Comparison of ENCODE assay signal across 22 cellular contexts in the genomic region with DNA sequence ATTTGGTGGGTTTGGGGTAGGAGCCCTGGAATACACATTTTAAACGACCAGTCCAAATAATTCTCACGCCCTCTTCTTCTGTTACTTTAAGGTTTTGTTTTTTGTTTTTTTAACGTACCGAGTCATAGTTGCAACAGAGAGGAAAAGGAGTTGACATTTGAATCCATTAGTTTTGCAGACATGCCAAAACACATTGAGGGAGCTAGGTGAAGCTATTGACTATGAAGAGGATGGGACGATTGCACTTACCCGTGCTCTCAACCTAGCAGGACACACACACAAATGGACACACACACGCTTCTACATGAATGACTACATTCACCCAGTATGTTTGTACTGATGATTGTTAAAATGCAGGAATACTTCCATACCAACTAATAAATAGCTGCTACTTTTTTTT. TPM values are rescaled to one million over a fixed set of nuclear protein-coding genes. Genes with fewer than 3 reads are reported as not detected.
DNase-seq lines count a peak whose midpoint lies in the region; ATAC-seq, FAIRE-seq and TF ChIP-seq lines count a peak whose summit lies in the region.
"Had no signal": no experiment of that assay in that cellular context is flagged by ENCODE, and none has a peak within 500 bp of the region (broad histone marks: within the 10 kb centered on the region; RNA-seq: fewer than 3 reads in every experiment).

No MANE protein-coding gene starts in this region.

- no peaks in the 10 kb centered on the region for H3K79me2 ChIP-seq in GM23338 (replicated peaks; ENCODE audit: insufficient read depth)

- H3K36me3 Mint-ChIP-seq in GM23338 (ENCODE audit: low read depth) (no peaks in the 10 kb centered on the region), neural crest cell (ENCODE audit: low read depth) (no peaks in the 10 kb centered on the region)
- H3K36me3 Mint-ChIP-seq: CD4-positive, CD25-positive, alpha-beta regulatory T cell; CD8-positive, alpha-beta memory T cell had no signal

- intact Hi-C loops in sciatic nerve (cut with DNase I), result no loop called here

- no peak for DNase-seq in GM23338 (ENCODE audit: low spot score)
- DNase-seq in RWPE2 (ENCODE audit: low spot score), result no peak
- DNase-seq in bronchial epithelial cell (ENCODE audit: low read depth), result peak; percentile 77
- DNase-seq in neural crest cell (ENCODE audit: low read depth, low spot score), result no peak
- DNase-seq in sciatic nerve (ENCODE audit: low spot score), result no peak
- DNase-seq: ACHN; BE2C; C1 segment of cervical spinal cord; CD4-positive, CD25-positive, alpha-beta regulatory T cell; CD8-positive, alpha-beta memory T cell; COR-L47; DMS 273 treated with DMSO at 0.1 percent for 48 hours; DMS53; GDM1; GM23248; HCEC 1CT had no signal

- H3K9me2 ChIP-seq in GM23338 (ENCODE audit: insufficient read depth), result no peaks in the 10 kb centered on the region

- H3K27ac Mint-ChIP-seq in GM23338, result no peak overlapping the region
- peak overlapping the region; percentile 22 for H3K27ac Mint-ChIP-seq in neural crest cell (ENCODE audit: unreplicated experiment)
- H3K27ac Mint-ChIP-seq: CD4-positive, CD25-positive, alpha-beta regulatory T cell; CD8-positive, alpha-beta memory T cell had no signal

- H3K27me3 ChIP-seq in GM23338 (ENCODE audit: insufficient read depth) (no peaks in the 10 kb centered on the region), RWPE2 (ENCODE audit: insufficient read depth, poor library complexity, severe bottlenecking) (peaks cover 4% of the 10 kb centered on the region), bronchial epithelial cell (ENCODE audit: control insufficient read depth, insufficient read depth, low read length) (no peaks in the 10 kb centered on the region)
- H3K27me3 ChIP-seq: BE2C had no signal

- FAIRE-seq in bronchial epithelial cell (lab: Jason Lieb, UNC), result peak; percentile 23
- FAIRE-seq: A204.1, GM12892, GM18507, H54 had no signal

- no peak for ATAC-seq in GM23338
- 0 out of 3 replicates have a peak, but pooled peaks have one; percentile 36 for ATAC-seq in RWPE2 (ENCODE audit: low read depth)
- ATAC-seq in HG02938 (IDR thresholded peaks at IDR 0.05; ENCODE audit: unreplicated experiment), result no peak
- ATAC-seq in sciatic nerve, result no peak
- ATAC-seq in HG03521 (IDR thresholded peaks at IDR 0.05; ENCODE audit: unreplicated experiment), result no peak

- H3K4me3 Mint-ChIP-seq in GM23338, result no peak overlapping the region
- H3K4me3 Mint-ChIP-seq in neural crest cell, result no peak overlapping the region
- H3K4me3 Mint-ChIP-seq: CD4-positive, CD25-positive, alpha-beta regulatory T cell; CD8-positive, alpha-beta memory T cell had no signal

- H3K4me1 Mint-ChIP-seq in GM23338 (no peaks in the 10 kb centered on the region), neural crest cell (no peaks in the 10 kb centered on the region)
- H3K4me1 Mint-ChIP-seq: CD4-positive, CD25-positive, alpha-beta regulatory T cell; CD8-positive, alpha-beta memory T cell had no signal

- 0 out of 2 replicates have a peak overlapping the region, but pooled peaks have one; percentile 5 for H2AFZ ChIP-seq in GM23338
- H2AFZ ChIP-seq: GM23248 had no signal

- no peaks in the 10 kb centered on the region for H4K20me1 ChIP-seq in GM23338 (replicated peaks; ENCODE audit: insufficient read depth)

- TF ChIP-seq CTCF in GM23338 (conservative IDR thresholded peaks at IDR 0.05; ENCODE audit: low read depth in 2 of 2) (no peak), RWPE2 (IDR thresholded peaks at IDR 0.05; ENCODE audit: poor library complexity, severe bottlenecking) (no peak), bronchial epithelial cell (IDR thresholded peaks at IDR 0.05; ENCODE audit: insufficient read depth, low read length, severe bottlenecking) (no peak), neural crest cell (conservative IDR thresholded peaks at IDR 0.05) (no peak)

- H3K4me2 ChIP-seq in GM23338, result no peak overlapping the region

- H3K27ac ChIP-seq in GM23338 (ENCODE audit: low read depth) (no peak overlapping the region), RWPE2 (ENCODE audit: poor library complexity, severe bottlenecking) (no peak overlapping the region)
- H3K27ac ChIP-seq: GM23248 had no signal

- H3K9me3 Mint-ChIP-seq in GM23338 (no peaks in the 10 kb centered on the region), neural crest cell (no peaks in the 10 kb centered on the region)
- H3K9me3 Mint-ChIP-seq: CD4-positive, CD25-positive, alpha-beta regulatory T cell; CD8-positive, alpha-beta memory T cell had no signal

- H3K36me3 ChIP-seq in GM23338 (ENCODE audit: insufficient read depth), result no peaks in the 10 kb centered on the region
- no peaks in the 10 kb centered on the region for H3K36me3 ChIP-seq in RWPE2 (ENCODE audit: low read depth)
- no peaks in the 10 kb centered on the region for H3K36me3 ChIP-seq in bronchial epithelial cell (ENCODE audit: control insufficient read depth, insufficient read depth, low read length)
- H3K36me3 ChIP-seq: BE2C had no signal

- H3K4me3 ChIP-seq in GM23338 (no peak overlapping the region), RWPE2 (ENCODE audit: severe bottlenecking) (no peak overlapping the region), bronchial epithelial cell (ENCODE audit: low read depth, low read length) (no peak overlapping the region)
- H3K4me3 ChIP-seq: GM23248 had no signal

- peaks cover 3% of the 10 kb centered on the region for H3K27me3 Mint-ChIP-seq in GM23338 (ENCODE audit: insufficient read depth, low read depth, poor library complexity)
- H3K27me3 Mint-ChIP-seq in neural crest cell (ENCODE audit: low read depth), result no peaks in the 10 kb centered on the region

- H3K9me3 ChIP-seq in RWPE2 (ENCODE audit: severe bottlenecking), result no peaks in the 10 kb centered on the region
- H3K9me3 ChIP-seq: BE2C had no signal

- H3K4me1 ChIP-seq in GM23338 (ENCODE audit: insufficient read depth), result no peaks in the 10 kb centered on the region
- H3K4me1 ChIP-seq in RWPE2 (ENCODE audit: insufficient read depth, poor library complexity, severe bottlenecking), result no peaks in the 10 kb centered on the region
- H3K4me1 ChIP-seq: BE2C had no signal

- no peaks in the 10 kb centered on the region for H3F3A ChIP-seq in GM23338 (replicated peaks; ENCODE audit: low read depth)

TF ChIP-seq in GM23338, 12 proteins besides CTCF, POLR2A, EP300 and RAD21 (continues in another document):
- TF ChIP-seq EZH2 (IDR thresholded peaks at IDR 0.05; ENCODE audit: low read depth, unreplicated experiment) (no peak), POLR2AphosphoS5 (IDR thresholded peaks at IDR 0.05; ENCODE audit: low read depth) (no peak), STAT1 (IDR thresholded peaks at IDR 0.05; ENCODE audit: unreplicated experiment) (no peak), JUNB (IDR thresholded peaks at IDR 0.05; ENCODE audit: unreplicated experiment) (no peak), CREB1 (CRISPR knock-in tag; IDR thresholded peaks at IDR 0.05; ENCODE audit: low read depth) (no peak), ZNF114 (CRISPR knock-in tag; IDR thresholded peaks at IDR 0.05) (no peak)

RNA-seq across cellular contexts. Expression of a gene that starts 54.3 kb away (rescaled TPM):
- 34.9 and 47.8 TPM in 2 replicates for total RNA-seq in GM23338 (2014; rRNA removed; shearing (Covaris generic))
- 9.7 and 9.9 TPM in 2 replicates for polyA plus RNA-seq in GM23338 (2016; fragmentation: Nextera tagmentation; extraction: Ambion mirVana)
- total RNA-seq in bronchial epithelial cell (0.79 and 0.90 TPM in 2 replicates), neural crest cell (80.6 and 85.9 TPM in 2 replicates), sciatic nerve (42.7 TPM)

RNA-seq across cellular contexts. Expression of a gene that starts 57.6 kb away (rescaled TPM):
- 25.7 and 30.3 TPM in 2 replicates for total RNA-seq in GM23338 (2014; rRNA removed; shearing (Covaris generic))
- polyA plus RNA-seq in GM23338 (2016; fragmentation: Nextera tagmentation; extraction: Ambion mirVana), result 14.0 and 15.9 TPM in 2 replicates
- total RNA-seq in bronchial epithelial cell (10.8 and 30.7 TPM in 2 replicates), neural crest cell (5.2 and 6.3 TPM in 2 replicates), sciatic nerve (1.5 TPM)
- total RNA-seq: GM23248 had no signal
- polyA plus RNA-seq: GM23248 had no signal

Comparison
In these comparisons a context has a peak if more than half of its experiments do, and no peak if none do; other contexts are left out.
1. RNA of a gene that starts 54.3 kb away (total RNA-seq): 80.6 to 85.9 TPM in neural crest cell, 34.9 to 47.8 TPM in GM23338 and 42.7 TPM in sciatic nerve (single experiment); 0.79 to 0.90 TPM in bronchial epithelial cell; every median in the first group is over 10 times any median in the second.